Comparison of ENCODE assay signal across 25 cellular contexts in the genomic region with DNA sequence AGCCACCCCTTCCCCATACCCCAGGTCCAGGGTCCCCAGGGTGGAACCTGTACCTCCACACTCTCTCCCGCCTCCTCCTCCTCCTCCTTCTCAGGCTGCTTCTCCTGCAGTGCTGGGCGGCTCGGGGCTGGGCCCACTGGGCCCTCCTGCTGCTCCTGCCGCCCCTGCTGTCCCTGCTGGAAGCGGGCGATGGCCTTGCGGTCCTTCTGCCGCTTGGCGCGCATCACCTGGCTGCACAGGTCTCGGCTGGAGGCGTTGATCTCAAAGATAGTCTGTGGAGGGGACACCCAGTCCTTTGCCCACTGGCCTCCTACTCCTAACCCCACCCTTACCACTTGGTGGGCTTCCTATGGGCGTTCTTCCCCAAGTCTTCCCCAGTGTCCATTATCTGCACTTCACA. TPM values are rescaled to one million over a fixed set of nuclear protein-coding genes. Genes with fewer than 3 reads are reported as not detected.
"Had no signal": no experiment of that assay in that cellular context is flagged by ENCODE, and none has a peak within 500 bp of the region (broad histone marks: within the 10 kb centered on the region; RNA-seq: fewer than 3 reads in every experiment).

No MANE protein-coding gene starts in this region.

- ATAC-seq: Panc1, PC-3, SK-N-SH treated with all-trans-retinoic acid at 6 μM for 48 hours had no signal

- H3K27ac Mint-ChIP-seq: IgD-negative memory B cell had no signal

- H3K27me3 ChIP-seq: SJCRH30 had no signal

- H3K9me3 ChIP-seq: SJCRH30 had no signal

- H3K4me3 ChIP-seq: SJCRH30 had no signal

- H3K9me3 Mint-ChIP-seq: IgD-negative memory B cell had no signal

- H3K27ac ChIP-seq: HL-60, SJCRH30 had no signal

- DNase-seq: KBM-7, MV-4-11, NCI-H1048, NCI-H1105, NCI-H1417 treated with DMSO at 0.1 percent for 48 hours, NCI-H146, NCI-H1694 treated with DMSO at 0.1 percent for 48 hours, NCI-H2029, NCI-H2081 treated with DMSO at 0.1 percent for 48 hours, NCI-H2171, NCI-H226, NCI-H446, NCI-H510A, NCI-H524 treated with DMSO at 0.1 percent for 48 hours, NCI-H69, NCI-H774, PC-3, SHP77 treated with DMSO at 0.1 percent for 48 hours, SJCRH30 had no signal

RNA-seq across cellular contexts. Expression of a gene that starts 14.5 kb away (rescaled TPM):
- total RNA-seq: LHCN-M2, MCF 10A, PC-3, SJCRH30 had no signal
- polyA plus RNA-seq: IgD-negative memory B cell had no signal

RNA-seq across cellular contexts. Expression of a gene that starts 28.5 kb away (rescaled TPM):
- total RNA-seq: LHCN-M2, MCF 10A, SJCRH30 had no signal
- polyA plus RNA-seq: IgD-negative memory B cell had no signal
